In genomic region chr15:70210538-70210937, GRCh38 we compare ENCODE assay signal across 1 cellular context.
TF ChIP-seq lines count a peak whose summit lies in the region.

No MANE protein-coding gene starts in this region.

TF ChIP-seq in H1, 55 proteins besides CTCF, POLR2A, EP300 and RAD21:
- TF ChIP-seq RNF2 (IDR thresholded peaks at IDR 0.05; ENCODE audit: borderline replicate concordance, low read depth, low read length, missing control alignments, poor library complexity, severe bottlenecking) (no peak), KDM1A (IDR thresholded peaks at IDR 0.05; ENCODE audit: borderline replicate concordance, low read length) (no peak), BACH1 (IDR thresholded peaks at IDR 0.05; ENCODE audit: low read length) (no peak), CBX5 (IDR thresholded peaks at IDR 0.05; ENCODE audit: low read depth, low read length) (no peak), BRCA1 (IDR thresholded peaks at IDR 0.05; ENCODE audit: low read depth, low read length) (no peak), E2F6 (IDR thresholded peaks at IDR 0.05) (no peak), POLR2AphosphoS5 (IDR thresholded peaks at IDR 0.05; ENCODE audit: low read depth, low read length) (no peak), JUN (IDR thresholded peaks at IDR 0.05; ENCODE audit: low read depth, low read length) (no peak), HDAC2 (IDR thresholded peaks at IDR 0.05; ENCODE audit: borderline replicate concordance in 1 of 2, low read depth in 2 of 2, low read length in 2 of 2) (no peak), GTF2F1 (IDR thresholded peaks at IDR 0.05; ENCODE audit: borderline replicate concordance, low read depth, low read length) (no peak), KDM5A (IDR thresholded peaks at IDR 0.05; ENCODE audit: low read length) (no peak), ZNF274 (IDR thresholded peaks at IDR 0.05; ENCODE audit: borderline replicate concordance, extremely low read depth, low read length) (no peak), SIN3A (conservative IDR thresholded peaks at IDR 0.05 in 1 of 2, IDR thresholded peaks at IDR 0.05 in 1 of 2; ENCODE audit: low read depth in 1 of 2, low read length in 2 of 2) (no peak), ATF3 (IDR thresholded peaks at IDR 0.05; ENCODE audit: insufficient read depth, low read depth, low read length) (no peak), GABPA (IDR thresholded peaks at IDR 0.05; ENCODE audit: borderline replicate concordance, insufficient read depth, low read length) (no peak), RBBP5 (IDR thresholded peaks at IDR 0.05; ENCODE audit: borderline replicate concordance, low read depth, low read length) (no peak), RFX5 (IDR thresholded peaks at IDR 0.05; ENCODE audit: borderline replicate concordance, low read depth, low read length) (no peak), ATF2 (IDR thresholded peaks at IDR 0.05; ENCODE audit: low read length) (no peak), ASH2L (IDR thresholded peaks at IDR 0.05; ENCODE audit: low read length) (no peak)
TF ChIP-seq in H1: peak in this region for 0.
